ENCODE assay signal across 23 cellular contexts in the genomic region with DNA sequence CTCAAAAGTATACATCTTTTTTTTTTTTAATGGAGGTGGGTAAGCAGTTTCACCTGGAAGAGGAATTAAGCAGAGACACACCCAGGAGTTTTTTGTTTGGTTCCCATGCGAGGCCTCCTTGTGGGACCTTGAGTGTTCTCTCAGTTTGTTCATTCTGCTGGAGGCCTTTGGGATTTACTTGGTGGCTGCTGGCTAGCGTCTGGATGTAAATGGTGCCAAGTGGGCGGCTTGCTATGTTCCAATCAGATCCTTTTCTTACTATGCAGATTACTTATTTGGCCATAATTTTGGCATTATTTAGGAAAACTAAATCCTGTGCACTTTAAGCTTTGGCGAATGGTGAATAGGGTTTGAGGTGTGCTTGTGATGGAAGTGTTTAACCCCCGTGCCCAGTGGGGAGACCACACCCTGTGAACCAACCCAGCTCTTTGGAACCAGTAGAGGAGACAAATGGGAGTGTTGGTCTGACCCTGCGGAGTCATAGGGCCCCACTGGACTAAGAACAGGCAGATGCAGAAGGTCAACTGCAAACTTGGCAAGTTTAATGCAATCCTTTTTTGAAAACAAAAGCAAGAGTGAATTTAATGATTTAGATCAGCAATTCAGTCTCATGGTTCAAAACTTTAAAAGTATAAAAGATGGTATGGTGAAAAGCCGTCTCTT.
A peak's percentile ranks its signal among the peaks of the same experiment; 100 is the strongest.
DNase-seq lines count a peak whose midpoint lies in the region; ATAC-seq and TF ChIP-seq lines count a peak whose summit lies in the region.
"Had no signal": no experiment of that assay in that cellular context is flagged by ENCODE, and none has a peak within 500 bp of the region (broad histone marks: within the 10 kb centered on the region; RNA-seq: fewer than 3 reads in every experiment).

No MANE protein-coding gene starts in this region.

- H3K27ac Mint-ChIP-seq in WTC11 (no peak overlapping the region), neural progenitor cell (peak overlapping the region; percentile 37), HFFc6 (no peak overlapping the region)
- no peak overlapping the region for H3K27ac Mint-ChIP-seq in CD8-positive, alpha-beta memory T cell
- H3K27ac Mint-ChIP-seq: CD4-positive, CD25-positive, alpha-beta regulatory T cell; IgD-negative memory B cell had no signal

- DNase-seq in WTC11 (ENCODE audit: low spot score) (no peak), fibroblast of mammary gland (ENCODE audit: low read depth) (peak; percentile 2), neural progenitor cell (ENCODE audit: low spot score) (no peak), vagina (ENCODE audit: extremely low spot score in 2 of 2) (no peak), HFFc6 (no peak)
- no peak for DNase-seq in CD8-positive, alpha-beta memory T cell
- DNase-seq: CD4-positive, CD25-positive, alpha-beta regulatory T cell; COR-L47; DMS 273 treated with DMSO at 0.1 percent for 48 hours; DMS79 treated with DMSO at 0.1 percent for 48 hours; GOT3; HCEC 1CT; NCI-H1105; NCI-H146; NCI-H2029; NCI-H2171; NCI-H345; NCI-H524; NCI-H82 had no signal

- H3K79me2 ChIP-seq in neural progenitor cell (ENCODE audit: low read depth), result no peaks in the 10 kb centered on the region

- TF ChIP-seq CTCF in WTC11 (IDR thresholded peaks at IDR 0.05), result no peak
- no peak for TF ChIP-seq CTCF in fibroblast of mammary gland (conservative IDR thresholded peaks at IDR 0.05; ENCODE audit: control insufficient read depth, insufficient read depth, low read depth, low read length)
- no peak for TF ChIP-seq CTCF in neural progenitor cell (IDR thresholded peaks at IDR 0.05)
- TF ChIP-seq CTCF in vagina (IDR thresholded peaks at IDR 0.05), result no peak
- TF ChIP-seq CTCF in HFFc6 (IDR thresholded peaks at IDR 0.05), result no peak

- H3K9me3 Mint-ChIP-seq in WTC11, result no peaks in the 10 kb centered on the region
- H3K9me3 Mint-ChIP-seq in neural progenitor cell, result no peaks in the 10 kb centered on the region
- no peaks in the 10 kb centered on the region for H3K9me3 Mint-ChIP-seq in CD8-positive, alpha-beta memory T cell
- no peaks in the 10 kb centered on the region for H3K9me3 Mint-ChIP-seq in HFFc6

- H3K27me3 ChIP-seq in neural progenitor cell (no peaks in the 10 kb centered on the region), vagina (no peaks in the 10 kb centered on the region)
- no peaks in the 10 kb centered on the region for H3K27me3 ChIP-seq in CD8-positive, alpha-beta memory T cell (ENCODE audit: insufficient read depth, low read length, poor library complexity, severe bottlenecking)
- H3K27me3 ChIP-seq: SJCRH30 had no signal

- no peak overlapping the region for H3K4me3 ChIP-seq in fibroblast of mammary gland (ENCODE audit: control insufficient read depth, low read depth, low read length)
- H3K4me3 ChIP-seq in neural progenitor cell, result no peak overlapping the region
- H3K4me3 ChIP-seq in vagina, result no peak overlapping the region
- H3K4me3 ChIP-seq in CD8-positive, alpha-beta memory T cell (ENCODE audit: low read length), result no peak overlapping the region
- H3K4me3 ChIP-seq: SJCRH30 had no signal

- ATAC-seq in WTC11, result peak; percentile 24; the same call in 1 of the 2 replicates
- no peak for ATAC-seq in HG02642 (IDR thresholded peaks at IDR 0.05; ENCODE audit: poor library complexity, unreplicated experiment)
- ATAC-seq: Panc1 had no signal

- H3K36me3 Mint-ChIP-seq in WTC11 (no peaks in the 10 kb centered on the region), neural progenitor cell (no peaks in the 10 kb centered on the region), HFFc6 (ENCODE audit: low read depth) (no peaks in the 10 kb centered on the region)
- H3K36me3 Mint-ChIP-seq in CD8-positive, alpha-beta memory T cell, result no peaks in the 10 kb centered on the region
- H3K36me3 Mint-ChIP-seq: CD4-positive, CD25-positive, alpha-beta regulatory T cell had no signal

- H2AFZ ChIP-seq in neural progenitor cell (replicated peaks), result no peak overlapping the region

- intact Hi-C loops in vagina (cut with DNase I), result no loop called here

- H3K36me3 ChIP-seq in neural progenitor cell, result no peaks in the 10 kb centered on the region
- no peaks in the 10 kb centered on the region for H3K36me3 ChIP-seq in vagina
- no peaks in the 10 kb centered on the region for H3K36me3 ChIP-seq in CD8-positive, alpha-beta memory T cell (ENCODE audit: insufficient read depth, low read length)
- H3K36me3 ChIP-seq: SJCRH30 had no signal

- peaks cover 18% of the 10 kb centered on the region for H3K4me1 ChIP-seq in neural progenitor cell
- H3K4me1 ChIP-seq in vagina, result peaks cover 15% of the 10 kb centered on the region
- no peaks in the 10 kb centered on the region for H3K4me1 ChIP-seq in CD8-positive, alpha-beta memory T cell (ENCODE audit: insufficient read depth, low read length)

- H3K9me3 ChIP-seq in neural progenitor cell (ENCODE audit: low read depth) (no peaks in the 10 kb centered on the region), vagina (no peaks in the 10 kb centered on the region)
- no peaks in the 10 kb centered on the region for H3K9me3 ChIP-seq in CD8-positive, alpha-beta memory T cell (ENCODE audit: low read length)
- H3K9me3 ChIP-seq: SJCRH30 had no signal

- H3K27me3 Mint-ChIP-seq in WTC11 (ENCODE audit: low read depth) (no peaks in the 10 kb centered on the region; the same call in 1 of the 2 replicates), neural progenitor cell (ENCODE audit: insufficient read depth, low read depth) (peaks cover 2% of the 10 kb centered on the region), HFFc6 (ENCODE audit: insufficient read depth) (peaks cover 17% of the 10 kb centered on the region)
- peaks cover 9 to 21% of the 10 kb centered on the region in 2 donors for H3K27me3 Mint-ChIP-seq in CD8-positive, alpha-beta memory T cell
- H3K27me3 Mint-ChIP-seq: CD4-positive, CD25-positive, alpha-beta regulatory T cell had no signal

- no peaks in the 10 kb centered on the region for H4K20me1 ChIP-seq in neural progenitor cell (ENCODE audit: low read depth)

- H3K4me2 ChIP-seq in neural progenitor cell, result no peak overlapping the region

- CTCF ChIA-PET in WTC11 (lab: Charles Lee), result no interaction called here
- CTCF ChIA-PET in CD8-positive, alpha-beta memory T cell (lab: Charles Lee), result no interaction called here

- no peak for TF ChIP-seq POLR2A in vagina (IDR thresholded peaks at IDR 0.05)

- POLR2A ChIA-PET in WTC11 (lab: Charles Lee), result no interaction called here
- POLR2A ChIA-PET in CD8-positive, alpha-beta memory T cell (lab: Charles Lee), result no interaction called here

- no peak overlapping the region for H3K4me3 Mint-ChIP-seq in WTC11
- H3K4me3 Mint-ChIP-seq in neural progenitor cell, result no peak overlapping the region
- H3K4me3 Mint-ChIP-seq in CD8-positive, alpha-beta memory T cell, result peak overlapping the region in 1 of 7 donors; percentile 68
- no peak overlapping the region for H3K4me3 Mint-ChIP-seq in HFFc6
- H3K4me3 Mint-ChIP-seq: CD4-positive, CD25-positive, alpha-beta regulatory T cell; IgD-negative memory B cell had no signal

- no peak overlapping the region for H3K27ac ChIP-seq in neural progenitor cell
- peak overlapping the region; percentile 42 for H3K27ac ChIP-seq in vagina
- H3K27ac ChIP-seq in CD8-positive, alpha-beta memory T cell (ENCODE audit: low read depth, low read length), result no peak overlapping the region
- H3K27ac ChIP-seq: SJCRH30 had no signal

- H3K4me1 Mint-ChIP-seq in WTC11 (no peaks in the 10 kb centered on the region), neural progenitor cell (peaks cover 21% of the 10 kb centered on the region), HFFc6 (ENCODE audit: low read depth) (0 out of 2 replicates have a peak, but pooled peaks cover 5% of the 10 kb centered on the region)
- no peaks in the 10 kb centered on the region for H3K4me1 Mint-ChIP-seq in CD8-positive, alpha-beta memory T cell
- H3K4me1 Mint-ChIP-seq: CD4-positive, CD25-positive, alpha-beta regulatory T cell; IgD-negative memory B cell had no signal

- H3F3A ChIP-seq in neural progenitor cell (ENCODE audit: low read depth), result no peaks in the 10 kb centered on the region

- H3K9ac ChIP-seq in neural progenitor cell, result no peak overlapping the region

TF ChIP-seq in WTC11, 78 proteins besides CTCF, POLR2A, EP300 and RAD21:
- no peak for TF ChIP-seq ZNF532 (CRISPR knock-in tag; IDR thresholded peaks at IDR 0.05; ENCODE audit: borderline replicate concordance)
- TF ChIP-seq MLX (CRISPR knock-in tag; IDR thresholded peaks at IDR 0.05), result no peak
